Comparison of ENCODE assay signal across 21 cellular contexts in genomic region chr10:65751218-65751617, GRCh38.
A peak's percentile ranks its signal among the peaks of the same experiment; 100 is the strongest.
DNase-seq lines count a peak whose midpoint lies in the region; ATAC-seq, FAIRE-seq and TF ChIP-seq lines count a peak whose summit lies in the region.
"Had no signal": no experiment of that assay in that cellular context is flagged by ENCODE, and none has a peak within 500 bp of the region (broad histone marks: within the 10 kb centered on the region; RNA-seq: fewer than 3 reads in every experiment).

No MANE protein-coding gene starts in this region.

- CTCF ChIA-PET in MCF 10A (lab: Yijun Ruan, JAX), result interaction anchor here (0.8 to 1.0 kb wide), 2 partner anchors 13 to 1711 kb away, joined by 3 to 4 read pairs; no protein-coding TSS in a partner anchor

- TF ChIP-seq CTCF in MCF 10A (IDR thresholded peaks at IDR 0.05; ENCODE audit: unreplicated experiment) (no peak), breast epithelium (IDR thresholded peaks at IDR 0.05) (no peak), bronchial epithelial cell (IDR thresholded peaks at IDR 0.05; ENCODE audit: insufficient read depth, low read length, severe bottlenecking) (no peak)

- intact Hi-C loops in MCF 10A (cut with micrococcal nuclease), result no loop called here
- intact Hi-C loops in breast epithelium (cut with DNase I; ENCODE audit: low total_unique reads), result no loop called here
- intact Hi-C loops in left colon (cut with DNase I, micrococcal nuclease), result no loop called here

- H3K27ac ChIP-seq in breast epithelium, result no peak overlapping the region
- H3K27ac ChIP-seq: C4-2B had no signal

- H3K27me3 ChIP-seq in breast epithelium (no peaks in the 10 kb centered on the region), bronchial epithelial cell (ENCODE audit: control insufficient read depth, insufficient read depth, low read length) (no peaks in the 10 kb centered on the region)
- H3K27me3 ChIP-seq: MG63 had no signal

- no peak overlapping the region for H3K4me3 ChIP-seq in breast epithelium
- H3K4me3 ChIP-seq in bronchial epithelial cell (ENCODE audit: low read depth, low read length), result no peak overlapping the region
- H3K4me3 ChIP-seq: MG63 had no signal

- peak overlapping the region; percentile 69 for H3K27ac Mint-ChIP-seq in MCF 10A (ENCODE audit: low read depth, unreplicated experiment)
- H3K27ac Mint-ChIP-seq: CD8-positive, alpha-beta memory T cell had no signal

- H3K36me3 ChIP-seq in breast epithelium, result no peaks in the 10 kb centered on the region
- H3K36me3 ChIP-seq in bronchial epithelial cell (ENCODE audit: control insufficient read depth, insufficient read depth, low read length), result no peaks in the 10 kb centered on the region
- H3K36me3 ChIP-seq: MG63 had no signal

- peaks cover 16% of the 10 kb centered on the region for H3K4me1 Mint-ChIP-seq in MCF 10A (ENCODE audit: insufficient read depth, unreplicated experiment)
- H3K4me1 Mint-ChIP-seq: CD8-positive, alpha-beta memory T cell had no signal

- ATAC-seq in left colon (peak; percentile 52), GM21576 (IDR thresholded peaks at IDR 0.05; ENCODE audit: unreplicated experiment) (no peak)

- POLR2A ChIA-PET in MCF 10A (lab: Yijun Ruan, JAX), result interaction anchor here (0.7 to 1.1 kb wide), 3 partner anchors 8 to 84 kb away, joined by 3 read pairs; no protein-coding TSS in a partner anchor

- no peaks in the 10 kb centered on the region for H3K9me3 Mint-ChIP-seq in MCF 10A (ENCODE audit: unreplicated experiment)

- H3K4me1 ChIP-seq in breast epithelium, result no peaks in the 10 kb centered on the region

- H3K4me3 Mint-ChIP-seq in MCF 10A (ENCODE audit: unreplicated experiment), result no peak overlapping the region
- H3K4me3 Mint-ChIP-seq: CD8-positive, alpha-beta memory T cell had no signal

- FAIRE-seq in bronchial epithelial cell (lab: Jason Lieb, UNC), result no peak
- FAIRE-seq: GM19239 had no signal

- H3K36me3 Mint-ChIP-seq in MCF 10A (ENCODE audit: insufficient read depth, unreplicated experiment), result no peaks in the 10 kb centered on the region
- H3K36me3 Mint-ChIP-seq: CD8-positive, alpha-beta memory T cell had no signal

- TF ChIP-seq POLR2A in breast epithelium (IDR thresholded peaks at IDR 0.05), result no peak

- no peaks in the 10 kb centered on the region for H3K27me3 Mint-ChIP-seq in MCF 10A (ENCODE audit: insufficient read depth, unreplicated experiment)
- H3K27me3 Mint-ChIP-seq: CD8-positive, alpha-beta memory T cell had no signal

- no TSS peak for BruUV-seq in MCF 10A (replicated peaks; lab: Mats Ljungman, UMichigan)

- H3K9me3 ChIP-seq in breast epithelium, result no peaks in the 10 kb centered on the region
- H3K9me3 ChIP-seq: MG63 had no signal

- DNase-seq in MCF 10A (ENCODE audit: unreplicated experiment) (peak; percentile 56), breast epithelium (ENCODE audit: low spot score in 2 of 2) (no peak), bronchial epithelial cell (ENCODE audit: low read depth) (peak; percentile 94), left colon (no peak), NK-92 (lab: John Stamatoyannopoulos, UW; ENCODE audit: unreplicated experiment) (no peak)
- no peak for DNase-seq in activated CD4-positive, alpha-beta T cell treated with anti-CD3 and anti-CD28 coated beads, Interleukin-2, amount 50 U/mL, for 1 hour
- DNase-seq: CD8-positive, alpha-beta memory T cell; EL; GF-D8; H7; Kasumi-1; MG63; NCI-H1048; NCI-H1436; NCI-H187 treated with DMSO at 0.1 percent for 48 hours; NCI-H2107; NCI-H774; Right ventricle myocardium superior had no signal

Comparison
In these comparisons a context has a peak if more than half of its experiments do, and no peak if none do; other contexts are left out.
1. DNase-seq: peak in MCF 10A (single experiment) and bronchial epithelial cell (single experiment); none in breast epithelium (0 of 2), left colon (0 of 2), activated CD4-positive, alpha-beta T cell treated with anti-CD3 and anti-CD28 coated beads, Interleukin-2, amount 50 U/mL, for 1 hour (single experiment) and NK-92 (single experiment).